1 cellular context compared by ENCODE assay signal in genomic region chr17:79024901-79025737, GRCh38.
TF ChIP-seq lines count a peak whose summit lies in the region.

No MANE protein-coding gene starts in this region.

TF ChIP-seq in endothelial cell of umbilical vein, 7 proteins besides CTCF, POLR2A, EP300 and RAD21:
- TF ChIP-seq POLR2AphosphoS5 (IDR thresholded peaks at IDR 0.05; ENCODE audit: insufficient read depth, low read depth, low read length) (no peak), JUN (IDR thresholded peaks at IDR 0.05; ENCODE audit: borderline replicate concordance, insufficient read depth, insufficient read length, low read depth) (no peak), GATA2 (IDR thresholded peaks at IDR 0.05; ENCODE audit: insufficient read depth, insufficient read length, low read depth, low read length) (no peak), EZH2 (IDR thresholded peaks at IDR 0.05; ENCODE audit: borderline replicate concordance, low read depth, low read length, severe bottlenecking) (no peak), FOS (IDR thresholded peaks at IDR 0.05; ENCODE audit: borderline replicate concordance, insufficient read depth, low read length) (no peak), MAX (IDR thresholded peaks at IDR 0.05; ENCODE audit: insufficient read depth, insufficient read length) (no peak), MYC (IDR thresholded peaks at IDR 0.05; ENCODE audit: low read depth, low read length) (no peak)
